In the genomic region with DNA sequence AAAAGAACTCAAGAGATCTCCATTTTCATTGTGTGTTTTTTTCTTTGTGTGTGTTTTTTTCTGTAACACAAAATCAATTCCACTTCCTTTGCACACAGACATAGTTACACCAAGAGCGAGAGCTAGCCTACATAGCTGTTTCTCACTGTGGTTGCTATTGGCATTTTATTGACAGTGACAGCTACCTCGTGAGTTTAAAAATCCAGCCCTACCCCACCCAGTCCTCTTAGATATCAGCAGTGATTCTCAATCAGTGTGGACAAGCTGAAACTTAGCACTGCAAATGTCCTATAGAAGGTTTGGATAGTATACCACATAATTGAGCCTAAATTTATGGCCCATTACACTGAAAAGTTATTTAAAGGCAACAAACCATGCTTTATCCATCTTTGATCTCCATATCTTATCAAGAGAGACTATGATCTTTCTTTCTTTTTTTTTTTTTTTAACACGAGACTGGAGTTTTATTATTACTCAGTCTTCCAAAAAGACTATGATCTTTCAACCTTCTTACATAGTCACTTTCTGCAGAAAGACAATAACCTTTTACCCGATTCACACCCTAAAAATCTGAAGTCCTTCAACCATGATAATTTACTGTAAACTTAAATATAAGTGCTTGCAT, we compare ENCODE assay signal across 15 cellular contexts. TPM values are rescaled to one million over a fixed set of nuclear protein-coding genes. Genes with fewer than 3 reads are reported as not detected.
DNase-seq lines count a peak whose midpoint lies in the region; ATAC-seq and TF ChIP-seq lines count a peak whose summit lies in the region.
"Had no signal": no experiment of that assay in that cellular context is flagged by ENCODE, and none has a peak within 500 bp of the region (broad histone marks: within the 10 kb centered on the region; RNA-seq: fewer than 3 reads in every experiment).

No MANE protein-coding gene starts in this region.

- intact Hi-C loops in dorsolateral prefrontal cortex (cut with DNase I): no loop called here

- peak overlapping the region; percentile 15 to 65 (median 20) for H3K4me3 Mint-ChIP-seq in CD4-positive, CD25-positive, alpha-beta regulatory T cell
- H3K4me3 Mint-ChIP-seq in effector memory CD8-positive, alpha-beta T cell: peak overlapping the region; percentile 56 to 57

- H3K4me1 Mint-ChIP-seq in CD4-positive, CD25-positive, alpha-beta regulatory T cell: peaks cover 63 to 82% (median 74%) of the 10 kb centered on the region in 4 donors
- H3K4me1 Mint-ChIP-seq in effector memory CD8-positive, alpha-beta T cell (ENCODE audit: low read depth in 2 of 2): peaks cover 33 to 65% of the 10 kb centered on the region in 2 donors

- H3K36me3 Mint-ChIP-seq in CD4-positive, CD25-positive, alpha-beta regulatory T cell: peaks cover 4% of the 10 kb centered on the region
- H3K36me3 Mint-ChIP-seq in effector memory CD8-positive, alpha-beta T cell (ENCODE audit: insufficient read depth): peaks cover 6% of the 10 kb centered on the region

- H3K4me3 ChIP-seq in CD4-positive, CD25-positive, alpha-beta regulatory T cell (ENCODE audit: low read depth, low read length): peak overlapping the region; percentile 61
- no peak overlapping the region for H3K4me3 ChIP-seq in dorsolateral prefrontal cortex
- H3K4me3 ChIP-seq: lung, MG63, Peyer's patch had no signal

- H3K27me3 Mint-ChIP-seq in CD4-positive, CD25-positive, alpha-beta regulatory T cell: no peaks in the 10 kb centered on the region
- no peaks in the 10 kb centered on the region for H3K27me3 Mint-ChIP-seq in effector memory CD8-positive, alpha-beta T cell

- ATAC-seq in CD4-positive, CD25-positive, alpha-beta regulatory T cell (ENCODE audit: low read depth in 2 of 2): peak; percentile 30 to 46
- ATAC-seq in GM18870 (IDR thresholded peaks at IDR 0.05; ENCODE audit: unreplicated experiment): peak; percentile 26
- peak; percentile 30 for ATAC-seq in HG02938 (IDR thresholded peaks at IDR 0.05; ENCODE audit: unreplicated experiment)
- ATAC-seq in effector memory CD8-positive, alpha-beta T cell (replicated peaks): peak; percentile 80

- peak in 2 of 3 donors; percentile 24 to 44 for DNase-seq in CD4-positive, CD25-positive, alpha-beta regulatory T cell
- DNase-seq in effector memory CD8-positive, alpha-beta T cell: peak in 1 of 3 experiments; percentile 19
- no peak for DNase-seq in dorsolateral prefrontal cortex
- DNase-seq in activated CD8-positive, alpha-beta memory T cell treated with anti-CD3 and anti-CD28 coated beads, Interleukin-2, amount 50 U/mL, for 48 hours: no peak
- no peak for DNase-seq in activated CD4-positive, alpha-beta T cell treated with anti-CD3 and anti-CD28 coated beads for 4 hours
- no peak for DNase-seq in NCI-H1694 treated with DMSO at 0.1 percent for 48 hours (lab: John Stamatoyannopoulos, UW)
- DNase-seq: activated CD4-positive, alpha-beta T cell treated with anti-CD3 and anti-CD28 coated beads, Interleukin-2, amount 50 U/mL, for 1 hour; cerebellar nuclear complex; DMS79 treated with DMSO at 0.1 percent for 48 hours; hypothalamus; MG63; Peyer's patch had no signal

- peaks cover under 1% of the 10 kb centered on the region for H3K36me3 ChIP-seq in CD4-positive, CD25-positive, alpha-beta regulatory T cell (ENCODE audit: control insufficient read depth, insufficient read depth, low read length)
- H3K36me3 ChIP-seq: MG63, Peyer's patch had no signal

- peak overlapping the region; percentile 41 for H3K27ac ChIP-seq in CD4-positive, CD25-positive, alpha-beta regulatory T cell (ENCODE audit: insufficient read depth, low read length, poor library complexity, severe bottlenecking)
- peak overlapping the region in 2 of 59 donors; percentile 9 to 39 for H3K27ac ChIP-seq in dorsolateral prefrontal cortex

- peaks cover 62% of the 10 kb centered on the region for H3K4me1 ChIP-seq in CD4-positive, CD25-positive, alpha-beta regulatory T cell (ENCODE audit: control insufficient read depth, insufficient read depth, low read length, poor library complexity, severe bottlenecking)

- no peaks in the 10 kb centered on the region for H3K9me3 ChIP-seq in CD4-positive, CD25-positive, alpha-beta regulatory T cell (ENCODE audit: control insufficient read depth in 2 of 2, low read length in 2 of 2)
- H3K9me3 ChIP-seq: MG63, Peyer's patch had no signal

- no peaks in the 10 kb centered on the region for H3K9me3 Mint-ChIP-seq in CD4-positive, CD25-positive, alpha-beta regulatory T cell
- no peaks in the 10 kb centered on the region for H3K9me3 Mint-ChIP-seq in effector memory CD8-positive, alpha-beta T cell

- no peaks in the 10 kb centered on the region for H3K27me3 ChIP-seq in CD4-positive, CD25-positive, alpha-beta regulatory T cell (ENCODE audit: control insufficient read depth, insufficient read depth, low read length)
- no peaks in the 10 kb centered on the region for H3K27me3 ChIP-seq in dorsolateral prefrontal cortex
- H3K27me3 ChIP-seq: MG63, Peyer's patch had no signal

- H3K27ac Mint-ChIP-seq in CD4-positive, CD25-positive, alpha-beta regulatory T cell: peak overlapping the region; percentile 15 to 84 (median 69)
- peak overlapping the region; percentile 61 to 90 for H3K27ac Mint-ChIP-seq in effector memory CD8-positive, alpha-beta T cell

- TF ChIP-seq CTCF in dorsolateral prefrontal cortex (IDR thresholded peaks at IDR 0.05 in 54 of 56, conservative IDR thresholded peaks at IDR 0.05 in 2 of 56; ENCODE audit: low read depth in 1 of 56, partially characterized antibody in 56 of 56): no peak

RNA-seq across cellular contexts. Expression of gene ATP2B1, which starts 46.8 kb away (rescaled TPM):
- 189 TPM for total RNA-seq in CD4-positive, CD25-positive, alpha-beta regulatory T cell
- 10 to 100 TPM; 51.1 to 78.6 (median 66.4) TPM for polyA plus RNA-seq in CD4-positive, CD25-positive, alpha-beta regulatory T cell
- total RNA-seq in dorsolateral prefrontal cortex: 100 to 1,000 TPM in 117 of 120 experiments, 10 to 100 TPM in 3; 86.2 to 415 (median 270) TPM

Comparison
In these comparisons a context has a peak if more than half of its experiments do, and no peak if none do; other contexts are left out.
1. ATAC-seq: peak in every context shown above with its lines; median percentile 80 in effector memory CD8-positive, alpha-beta T cell; 38 in CD4-positive, CD25-positive, alpha-beta regulatory T cell; 30 in HG02938; 26 in GM18870.
2. DNase-seq: peak in CD4-positive, CD25-positive, alpha-beta regulatory T cell (2 of 3); none in dorsolateral prefrontal cortex (0 of 10), activated CD8-positive, alpha-beta memory T cell treated with anti-CD3 and anti-CD28 coated beads, Interleukin-2, amount 50 U/mL, for 48 hours (single experiment), activated CD4-positive, alpha-beta T cell treated with anti-CD3 and anti-CD28 coated beads for 4 hours (0 of 2) and NCI-H1694 treated with DMSO at 0.1 percent for 48 hours (single experiment).